ENCODE assay signal across 23 cellular contexts in the genomic region with DNA sequence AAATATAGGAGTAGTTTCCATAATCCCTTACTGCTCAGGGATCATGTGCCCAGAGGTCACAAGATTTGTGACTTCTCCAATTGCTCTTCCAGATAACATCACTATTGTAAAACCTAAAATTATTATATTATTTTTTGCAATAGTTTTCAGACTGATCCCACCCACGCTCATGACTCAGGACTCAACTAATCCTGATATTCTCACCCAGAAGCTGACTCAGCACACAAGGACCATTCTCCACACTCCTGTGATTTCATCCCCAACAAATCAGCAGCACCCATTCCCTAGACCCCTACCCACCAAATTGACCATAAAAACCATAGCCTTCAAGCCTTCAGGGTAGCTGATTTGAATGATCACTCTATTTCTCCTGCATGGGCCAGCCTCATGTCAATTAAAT. TPM values are rescaled to one million over a fixed set of nuclear protein-coding genes. Genes with fewer than 3 reads are reported as not detected.
DNase-seq lines count a peak whose midpoint lies in the region; ATAC-seq, FAIRE-seq and TF ChIP-seq lines count a peak whose summit lies in the region.
"Had no signal": no experiment of that assay in that cellular context is flagged by ENCODE, and none has a peak within 500 bp of the region (broad histone marks: within the 10 kb centered on the region; RNA-seq: fewer than 3 reads in every experiment).

No MANE protein-coding gene starts in this region.

- BruUV-seq in HepG2 (replicated peaks; lab: Mats Ljungman, UMichigan) (no TSS peak), K562 (replicated peaks; lab: Mats Ljungman, UMichigan) (no TSS peak)

- no peak overlapping the region for H3K9ac ChIP-seq in HepG2 (ENCODE audit: insufficient read depth, low read depth, low read length)
- no peak overlapping the region for H3K9ac ChIP-seq in K562 (ENCODE audit: insufficient read depth in 1 of 2, low read depth in 2 of 2, low read length in 2 of 2)

- H3K4me1 Mint-ChIP-seq in activated naive CD8-positive, alpha-beta T cell treated with anti-CD3 and anti-CD28 coated beads, Interleukin-2, amount 50 U/mL, for 24 hours: peaks cover 7% of the 10 kb centered on the region
- H3K4me1 Mint-ChIP-seq in activated CD4-positive, alpha-beta memory T cell treated with anti-CD3 and anti-CD28 coated beads, Interleukin-2, amount 10 ng/mL, durations not matched to agents 7 days and 5 days: peaks cover 5% of the 10 kb centered on the region

- FAIRE-seq in HepG2 (lab: Jason Lieb, UNC) (no peak), K562 (lab: Jason Lieb, UNC) (no peak)
- FAIRE-seq: GM12878, GM19239 had no signal

- H3K4me2 ChIP-seq in HepG2 (ENCODE audit: low read depth, low read length): no peak overlapping the region
- no peak overlapping the region for H3K4me2 ChIP-seq in K562 (ENCODE audit: insufficient read depth, low read length)

- WGBS in HepG2 (ENCODE audit: low lambda C conversion rate): 81% methylated on average over 1 of the region's 1 CpG
- WGBS in right lobe of liver (ENCODE audit: insufficient coverage, low coverage, low lambda C conversion rate, missing lambda C conversion rate): 90% methylated on average over 1 of the region's 1 CpG
- 40% methylated on average over 1 of the region's 1 CpG for WGBS in K562 (ENCODE audit: insufficient coverage, low coverage, missing lambda C conversion rate)

- H3K79me2 ChIP-seq in HepG2 (ENCODE audit: insufficient read depth, low read length): no peaks in the 10 kb centered on the region
- no peaks in the 10 kb centered on the region for H3K79me2 ChIP-seq in K562 (ENCODE audit: control insufficient read depth, insufficient read depth, low read length)

- H4K20me1 ChIP-seq in HepG2 (ENCODE audit: insufficient read depth, low read length) (no peaks in the 10 kb centered on the region), K562 (replicated peaks; ENCODE audit: control insufficient read depth, insufficient read depth, low read length) (no peaks in the 10 kb centered on the region)

- no peak overlapping the region for H3K4me3 Mint-ChIP-seq in activated naive CD8-positive, alpha-beta T cell treated with anti-CD3 and anti-CD28 coated beads, Interleukin-2, amount 50 U/mL, for 24 hours
- no peak overlapping the region for H3K4me3 Mint-ChIP-seq in activated CD4-positive, alpha-beta memory T cell treated with anti-CD3 and anti-CD28 coated beads, Interleukin-2, amount 10 ng/mL, durations not matched to agents 7 days and 5 days

- no peak for TF ChIP-seq EP300 in HepG2 (IDR thresholded peaks at IDR 0.05; ENCODE audit: low read depth in 2 of 2, low read length in 2 of 2)
- TF ChIP-seq EP300 in HepG2 (CRISPR knock-in tag; IDR thresholded peaks at IDR 0.05; ENCODE audit: borderline replicate concordance): no peak
- no peak for TF ChIP-seq EP300 in K562 (IDR thresholded peaks at IDR 0.05; ENCODE audit: low read length)

- H3K4me3 ChIP-seq in HepG2 (replicated peaks in 1 of 3; ENCODE audit: insufficient read depth in 1 of 3, low read depth in 2 of 3, low read length in 3 of 3) (no peak overlapping the region), right lobe of liver (no peak overlapping the region), K562 (no peak overlapping the region)
- H3K4me3 ChIP-seq: GM12878 had no signal

- TF ChIP-seq CTCF in HepG2 (CRISPR knock-in tag; IDR thresholded peaks at IDR 0.05): no peak
- no peak for TF ChIP-seq CTCF in right lobe of liver (IDR thresholded peaks at IDR 0.05)
- TF ChIP-seq CTCF in K562 (IDR thresholded peaks at IDR 0.05 in 2 of 3, conservative IDR thresholded peaks at IDR 0.05 in 1 of 3; ENCODE audit: insufficient read depth in 2 of 3, low read depth in 1 of 3, low read length in 3 of 3): no peak

- in situ Hi-C loops in HepG2 (cut with HindIII; ENCODE audit: extremely low pct_ligation_motif_present, low pct_unique_long_range_greater_than_20kb) (no loop called here), K562 (cut with MboI) (no loop called here)

- POLR2A ChIA-PET in HepG2 (lab: Yijun Ruan, JAX): no interaction called here
- POLR2A ChIA-PET in K562 (lab: Yijun Ruan, JAX): no interaction called here
- POLR2A ChIA-PET in activated CD4-positive, alpha-beta memory T cell treated with anti-CD3 and anti-CD28 coated beads, Interleukin-2, amount 10 ng/mL, durations not matched to agents 7 days and 5 days (lab: Charles Lee): no interaction called here

- no peak overlapping the region for H3K27ac Mint-ChIP-seq in activated naive CD8-positive, alpha-beta T cell treated with anti-CD3 and anti-CD28 coated beads, Interleukin-2, amount 50 U/mL, for 24 hours
- no peak overlapping the region for H3K27ac Mint-ChIP-seq in activated CD4-positive, alpha-beta memory T cell treated with anti-CD3 and anti-CD28 coated beads, Interleukin-2, amount 10 ng/mL, durations not matched to agents 7 days and 5 days

- no peak for DNase-seq in HepG2 (ENCODE audit: low spot score)
- no peak for DNase-seq in right lobe of liver
- no peak for DNase-seq in K562 (ENCODE audit: extremely low read depth in 1 of 4, low spot score in 3 of 4)
- peak; percentile 68 for DNase-seq in iris pigment epithelial cell (ENCODE audit: low read depth)
- DNase-seq in DMS53 treated with DMSO at 0.1 percent for 48 hours (lab: John Stamatoyannopoulos, UW; ENCODE audit: unreplicated experiment): no peak
- no peak for DNase-seq in activated naive CD8-positive, alpha-beta T cell treated with anti-CD3 and anti-CD28 coated beads, Interleukin-2, amount 50 U/mL, for 24 hours
- DNase-seq in COLO829 (ENCODE audit: low spot score): no peak
- no peak for DNase-seq in activated CD4-positive, alpha-beta memory T cell treated with anti-CD3 and anti-CD28 coated beads, Interleukin-2, amount 10 ng/mL, durations not matched to agents 7 days and 5 days
- DNase-seq: AML-193, COR-L47, DMS 273 treated with DMSO at 0.1 percent for 48 hours, GF-D8, GOT3, KG1, NCI-H1694 treated with DMSO at 0.1 percent for 48 hours, NCI-H510A, NCI-H774, RPMI8226 had no signal

- ATAC-seq in HepG2 (no peak), right lobe of liver (no peak), K562 (no peak)
- no peak for ATAC-seq in activated naive CD8-positive, alpha-beta T cell treated with anti-CD3 and anti-CD28 coated beads, Interleukin-2, amount 50 U/mL, for 24 hours
- ATAC-seq: GM12878, HCT116 had no signal

- H3K27me3 ChIP-seq in HepG2 (ENCODE audit: control insufficient read depth in 1 of 2, insufficient read depth in 2 of 2, low read length in 2 of 2) (no peaks in the 10 kb centered on the region), right lobe of liver (no peaks in the 10 kb centered on the region), K562 (ENCODE audit: control insufficient read depth in 2 of 2, insufficient read depth in 2 of 2, low read length in 2 of 2) (no peaks in the 10 kb centered on the region)

- H3K9me3 Mint-ChIP-seq in activated naive CD8-positive, alpha-beta T cell treated with anti-CD3 and anti-CD28 coated beads, Interleukin-2, amount 50 U/mL, for 24 hours: no peaks in the 10 kb centered on the region
- H3K9me3 Mint-ChIP-seq in activated CD4-positive, alpha-beta memory T cell treated with anti-CD3 and anti-CD28 coated beads, Interleukin-2, amount 10 ng/mL, durations not matched to agents 7 days and 5 days: no peaks in the 10 kb centered on the region

- H3K4me1 ChIP-seq in HepG2 (ENCODE audit: insufficient read depth, low read length) (peaks cover 13% of the 10 kb centered on the region), right lobe of liver (no peaks in the 10 kb centered on the region), K562 (replicated peaks in 1 of 2; ENCODE audit: control insufficient read depth in 2 of 2, insufficient read depth in 2 of 2, low read length in 2 of 2) (no peaks in the 10 kb centered on the region; a peak in 1 of 5 replicates)

- no peak overlapping the region for H3K27ac ChIP-seq in HepG2 (ENCODE audit: extremely low read length, insufficient read depth, low read length)
- H3K27ac ChIP-seq in right lobe of liver: no peak overlapping the region
- H3K27ac ChIP-seq in K562 (ENCODE audit: extremely low read depth, low read depth, low read length): no peak overlapping the region
- H3K27ac ChIP-seq: 22Rv1, C4-2B had no signal

- H3K9me3 ChIP-seq in HepG2 (ENCODE audit: low read length) (no peaks in the 10 kb centered on the region), right lobe of liver (no peaks in the 10 kb centered on the region), K562 (replicated peaks; ENCODE audit: control insufficient read depth, insufficient read depth, low read depth, low read length) (no peaks in the 10 kb centered on the region)

- peaks cover 17% of the 10 kb centered on the region for H3K36me3 Mint-ChIP-seq in activated naive CD8-positive, alpha-beta T cell treated with anti-CD3 and anti-CD28 coated beads, Interleukin-2, amount 50 U/mL, for 24 hours (ENCODE audit: low read depth)
- peaks cover 9% of the 10 kb centered on the region for H3K36me3 Mint-ChIP-seq in activated CD4-positive, alpha-beta memory T cell treated with anti-CD3 and anti-CD28 coated beads, Interleukin-2, amount 10 ng/mL, durations not matched to agents 7 days and 5 days (ENCODE audit: low read depth)

- H3K36me3 ChIP-seq in HepG2 (replicated peaks in 1 of 2; ENCODE audit: control insufficient read depth in 1 of 2, insufficient read depth in 2 of 2, low read length in 2 of 2) (no peaks in the 10 kb centered on the region), right lobe of liver (no peaks in the 10 kb centered on the region), K562 (ENCODE audit: control insufficient read depth, insufficient read depth, low read length) (no peaks in the 10 kb centered on the region)

- H2AFZ ChIP-seq in HepG2 (ENCODE audit: low read length): no peak overlapping the region
- H2AFZ ChIP-seq in K562 (ENCODE audit: low read depth, low read length): no peak overlapping the region

- H3K27me3 Mint-ChIP-seq in activated naive CD8-positive, alpha-beta T cell treated with anti-CD3 and anti-CD28 coated beads, Interleukin-2, amount 50 U/mL, for 24 hours: no peaks in the 10 kb centered on the region
- no peaks in the 10 kb centered on the region for H3K27me3 Mint-ChIP-seq in activated CD4-positive, alpha-beta memory T cell treated with anti-CD3 and anti-CD28 coated beads, Interleukin-2, amount 10 ng/mL, durations not matched to agents 7 days and 5 days

- CTCF ChIA-PET in HepG2 (lab: Yijun Ruan, JAX; ENCODE audit: low intra/inter-chr PET ratio, low total read pairs): no interaction called here
- CTCF ChIA-PET in K562 (lab: Yijun Ruan, JAX; ENCODE audit: low intra/inter-chr PET ratio): no interaction called here
- CTCF ChIA-PET in activated CD4-positive, alpha-beta memory T cell treated with anti-CD3 and anti-CD28 coated beads, Interleukin-2, amount 10 ng/mL, durations not matched to agents 7 days and 5 days (lab: Charles Lee): no interaction called here

- no peaks in the 10 kb centered on the region for H3K9me1 ChIP-seq in K562 (ENCODE audit: control insufficient read depth, insufficient read depth, low read length)

- no peak for TF ChIP-seq RAD21 in HepG2 (CRISPR knock-in tag; IDR thresholded peaks at IDR 0.05)
- no peak for TF ChIP-seq RAD21 in K562 (CRISPR knock-in tag; conservative IDR thresholded peaks at IDR 0.05 in 1 of 2, IDR thresholded peaks at IDR 0.05 in 1 of 2)

- TF ChIP-seq POLR2A in HepG2 (IDR thresholded peaks at IDR 0.05; ENCODE audit: insufficient read depth in 1 of 2, low read depth in 2 of 2, low read length in 2 of 2) (no peak), right lobe of liver (IDR thresholded peaks at IDR 0.05) (no peak), K562 (conservative IDR thresholded peaks at IDR 0.05) (no peak)

- intact Hi-C loops in HepG2 (cut with micrococcal nuclease; ENCODE audit: unreplicated experiment) (no loop called here), right lobe of liver (cut with DNase I) (no loop called here), K562 (cut with micrococcal nuclease) (no loop called here)

RNA-seq across cellular contexts. Expression of a gene that starts 24.0 kb away (rescaled TPM):
- total RNA-seq in HepG2 (2016; rRNA removed; fragmentation: Illumina TruSeq; extraction: Trizol) (2,235 and 2,856 TPM in 2 replicates), right lobe of liver (100 to 1,000 TPM; 357 to 441 (median 411) TPM), K562 (2014; rRNA removed) (1,466 and 1,685 TPM in 2 replicates), K562 (2014; rRNA removed; fragmentation: Illumina TruSeq; extraction: Trizol) (2,593 and 2,853 TPM in 2 replicates), K562 (2015; rRNA removed; fragmentation: Illumina TruSeq; extraction: Trizol) (1,586 and 1,727 TPM in 2 replicates), K562 (2021) (1,612 and 1,824 TPM in 2 replicates)
- 2,630 and 3,095 TPM in 2 replicates for total RNA-seq in HepG2 (2016; cell fraction: cytosol; rRNA removed; fragmentation: Illumina TruSeq; extraction: Trizol; ENCODE audit: low read depth)
- 2,179 and 2,938 TPM in 2 replicates for total RNA-seq in HepG2 (2016; cell fraction: insoluble cytoplasmic fraction; rRNA removed; fragmentation: Illumina TruSeq; extraction: Trizol)
- 4,880 and 5,080 TPM in 2 replicates for total RNA-seq in HepG2 (2016; cell fraction: membrane; rRNA removed; fragmentation: Illumina TruSeq; extraction: Trizol)
- 799 and 871 TPM in 2 replicates for total RNA-seq in HepG2 (2016; cell fraction: nucleus; rRNA removed; fragmentation: Illumina TruSeq; extraction: Trizol)
- polyA plus RNA-seq in HepG2 (2011; rRNA removed) (3,557 and 3,985 TPM in 2 replicates), K562 (2011; rRNA removed) (4,502 and 5,422 TPM in 2 replicates), K562 (2014; fragmentation: Illumina TruSeq; extraction: Trizol) (1,973 and 2,119 TPM in 2 replicates), K562 (2014; fragmentation: Nextera tagmentation; extraction: Ambion mirVana) (1,000 to 10,000 TPM; 3,162 to 4,454 TPM), K562 (2014; rRNA removed) (2,645 and 2,889 TPM in 2 replicates)
- polyA plus RNA-seq in HepG2 (2011; cell fraction: cytosol; rRNA removed): 2,841 and 4,585 TPM in 2 replicates
- 448 and 610 TPM in 2 replicates for polyA plus RNA-seq in HepG2 (2011; cell fraction: nucleus; rRNA removed)
- 3,204 and 4,054 TPM in 2 replicates for polyA plus RNA-seq in HepG2 (2012)
- 3,081 and 3,281 TPM in 2 replicates for polyA plus RNA-seq in HepG2 (2016; cell fraction: cytosol; fragmentation: Illumina TruSeq; extraction: Trizol; ENCODE audit: low read depth)
- polyA plus RNA-seq in HepG2 (2016; cell fraction: insoluble cytoplasmic fraction; fragmentation: Illumina TruSeq; extraction: Trizol; ENCODE audit: low read depth): 2,133 and 2,342 TPM in 2 replicates
- 3,729 and 3,848 TPM in 2 replicates for polyA plus RNA-seq in HepG2 (2016; cell fraction: membrane; fragmentation: Illumina TruSeq; extraction: Trizol; ENCODE audit: low read depth)
- polyA plus RNA-seq in HepG2 (2016; cell fraction: nucleus; fragmentation: Illumina TruSeq; extraction: Trizol; ENCODE audit: insufficient read depth, low read depth): 1,116 and 1,136 TPM in 2 replicates
- 277 and 300 TPM in 2 replicates for polyA minus RNA-seq in HepG2 (2011; rRNA and poly(A)+ RNA removed; ENCODE audit: low replicate concordance)
- polyA minus RNA-seq in HepG2 (2011; cell fraction: cytosol; rRNA and poly(A)+ RNA removed): 147 and 160 TPM in 2 replicates
- polyA minus RNA-seq in HepG2 (2011; cell fraction: nucleus; rRNA and poly(A)+ RNA removed): 177 and 232 TPM in 2 replicates
- total RNA-seq in K562 (2011; cell fraction: chromatin; rRNA removed; ENCODE audit: low replicate concordance): 252 and 304 TPM in 2 replicates
- 343 and 354 TPM in 2 replicates for total RNA-seq in K562 (2011; cell fraction: nucleolus; rRNA removed)
- total RNA-seq in K562 (2011; cell fraction: nucleoplasm; rRNA removed): 439 and 698 TPM in 2 replicates
- 1,723 and 3,895 TPM in 2 replicates for polyA plus RNA-seq in K562 (2011; cell fraction: cytosol; rRNA removed)
- 636 and 1,437 TPM in 2 replicates for polyA plus RNA-seq in K562 (2011; cell fraction: nucleus; rRNA removed)
- 3,078 and 3,376 TPM in 2 replicates for polyA plus RNA-seq in K562 (2012)
- polyA minus RNA-seq in K562 (2011; rRNA and poly(A)+ RNA removed): 751 and 855 TPM in 2 replicates
- polyA minus RNA-seq in K562 (2011; cell fraction: cytosol; rRNA and poly(A)+ RNA removed): 102 and 189 TPM in 2 replicates
- polyA minus RNA-seq in K562 (2011; cell fraction: nucleus; rRNA and poly(A)+ RNA removed): 118 and 255 TPM in 2 replicates
- 1,000 to 10,000 TPM; 1,156 to 1,199 TPM for total RNA-seq in activated CD4-positive, alpha-beta memory T cell treated with anti-CD3 and anti-CD28 coated beads, Interleukin-2, amount 10 ng/mL, durations not matched to agents 7 days and 5 days

RNA-seq across cellular contexts. Expression of a gene that starts 54.0 kb away (rescaled TPM):
- total RNA-seq in HepG2 (2016; rRNA removed; fragmentation: Illumina TruSeq; extraction: Trizol) (333 and 380 TPM in 2 replicates), right lobe of liver (10 to 100 TPM; 66.8 to 86.4 (median 76.9) TPM), K562 (2014; rRNA removed) (93.8 and 112 TPM in 2 replicates), K562 (2014; rRNA removed; fragmentation: Illumina TruSeq; extraction: Trizol) (235 and 252 TPM in 2 replicates), K562 (2015; rRNA removed; fragmentation: Illumina TruSeq; extraction: Trizol) (193 and 210 TPM in 2 replicates), K562 (2021) (143 and 174 TPM in 2 replicates)
- 121 and 143 TPM in 2 replicates for total RNA-seq in HepG2 (2016; cell fraction: cytosol; rRNA removed; fragmentation: Illumina TruSeq; extraction: Trizol; ENCODE audit: low read depth)
- 343 and 392 TPM in 2 replicates for total RNA-seq in HepG2 (2016; cell fraction: insoluble cytoplasmic fraction; rRNA removed; fragmentation: Illumina TruSeq; extraction: Trizol)
- 256 and 315 TPM in 2 replicates for total RNA-seq in HepG2 (2016; cell fraction: membrane; rRNA removed; fragmentation: Illumina TruSeq; extraction: Trizol)
- total RNA-seq in HepG2 (2016; cell fraction: nucleus; rRNA removed; fragmentation: Illumina TruSeq; extraction: Trizol): 254 and 288 TPM in 2 replicates
- polyA plus RNA-seq in HepG2 (2011; rRNA removed) (154 and 208 TPM in 2 replicates), K562 (2011; rRNA removed) (225 and 241 TPM in 2 replicates), K562 (2014; fragmentation: Illumina TruSeq; extraction: Trizol) (235 and 258 TPM in 2 replicates), K562 (2014; fragmentation: Nextera tagmentation; extraction: Ambion mirVana) (100 to 1,000 TPM; 851 to 966 TPM), K562 (2014; rRNA removed) (177 and 182 TPM in 2 replicates)
- polyA plus RNA-seq in HepG2 (2011; cell fraction: cytosol; rRNA removed): 163 and 212 TPM in 2 replicates
- 33.1 and 47.3 TPM in 2 replicates for polyA plus RNA-seq in HepG2 (2011; cell fraction: nucleus; rRNA removed)
- 199 and 259 TPM in 2 replicates for polyA plus RNA-seq in HepG2 (2012)
- 142 and 149 TPM in 2 replicates for polyA plus RNA-seq in HepG2 (2016; cell fraction: cytosol; fragmentation: Illumina TruSeq; extraction: Trizol; ENCODE audit: low read depth)
- 315 and 338 TPM in 2 replicates for polyA plus RNA-seq in HepG2 (2016; cell fraction: insoluble cytoplasmic fraction; fragmentation: Illumina TruSeq; extraction: Trizol; ENCODE audit: low read depth)
- 251 and 286 TPM in 2 replicates for polyA plus RNA-seq in HepG2 (2016; cell fraction: membrane; fragmentation: Illumina TruSeq; extraction: Trizol; ENCODE audit: low read depth)
- polyA plus RNA-seq in HepG2 (2016; cell fraction: nucleus; fragmentation: Illumina TruSeq; extraction: Trizol; ENCODE audit: insufficient read depth, low read depth): 388 and 412 TPM in 2 replicates
- 41.7 and 105 TPM in 2 replicates for polyA minus RNA-seq in HepG2 (2011; rRNA and poly(A)+ RNA removed; ENCODE audit: low replicate concordance)
- polyA minus RNA-seq in HepG2 (2011; cell fraction: cytosol; rRNA and poly(A)+ RNA removed): 63.8 and 74.6 TPM in 2 replicates
- polyA minus RNA-seq in HepG2 (2011; cell fraction: nucleus; rRNA and poly(A)+ RNA removed): 65.8 and 71.9 TPM in 2 replicates
- 64.1 and 123 TPM in 2 replicates for total RNA-seq in K562 (2011; cell fraction: chromatin; rRNA removed; ENCODE audit: low replicate concordance)
- total RNA-seq in K562 (2011; cell fraction: nucleolus; rRNA removed): 68.4 and 89.2 TPM in 2 replicates
- total RNA-seq in K562 (2011; cell fraction: nucleoplasm; rRNA removed): 127 and 150 TPM in 2 replicates
- 99.7 and 224 TPM in 2 replicates for polyA plus RNA-seq in K562 (2011; cell fraction: cytosol; rRNA removed)
- polyA plus RNA-seq in K562 (2011; cell fraction: nucleus; rRNA removed): 32.2 and 80.8 TPM in 2 replicates
- polyA plus RNA-seq in K562 (2012): 219 and 283 TPM in 2 replicates
- 125 and 140 TPM in 2 replicates for polyA minus RNA-seq in K562 (2011; rRNA and poly(A)+ RNA removed)
- 50.4 and 56.3 TPM in 2 replicates for polyA minus RNA-seq in K562 (2011; cell fraction: cytosol; rRNA and poly(A)+ RNA removed)
- polyA minus RNA-seq in K562 (2011; cell fraction: nucleus; rRNA and poly(A)+ RNA removed): 24.9 and 58.4 TPM in 2 replicates
- total RNA-seq in activated CD4-positive, alpha-beta memory T cell treated with anti-CD3 and anti-CD28 coated beads, Interleukin-2, amount 10 ng/mL, durations not matched to agents 7 days and 5 days: 10 to 100 TPM; 81.4 to 85.1 TPM
